In the genomic region with DNA sequence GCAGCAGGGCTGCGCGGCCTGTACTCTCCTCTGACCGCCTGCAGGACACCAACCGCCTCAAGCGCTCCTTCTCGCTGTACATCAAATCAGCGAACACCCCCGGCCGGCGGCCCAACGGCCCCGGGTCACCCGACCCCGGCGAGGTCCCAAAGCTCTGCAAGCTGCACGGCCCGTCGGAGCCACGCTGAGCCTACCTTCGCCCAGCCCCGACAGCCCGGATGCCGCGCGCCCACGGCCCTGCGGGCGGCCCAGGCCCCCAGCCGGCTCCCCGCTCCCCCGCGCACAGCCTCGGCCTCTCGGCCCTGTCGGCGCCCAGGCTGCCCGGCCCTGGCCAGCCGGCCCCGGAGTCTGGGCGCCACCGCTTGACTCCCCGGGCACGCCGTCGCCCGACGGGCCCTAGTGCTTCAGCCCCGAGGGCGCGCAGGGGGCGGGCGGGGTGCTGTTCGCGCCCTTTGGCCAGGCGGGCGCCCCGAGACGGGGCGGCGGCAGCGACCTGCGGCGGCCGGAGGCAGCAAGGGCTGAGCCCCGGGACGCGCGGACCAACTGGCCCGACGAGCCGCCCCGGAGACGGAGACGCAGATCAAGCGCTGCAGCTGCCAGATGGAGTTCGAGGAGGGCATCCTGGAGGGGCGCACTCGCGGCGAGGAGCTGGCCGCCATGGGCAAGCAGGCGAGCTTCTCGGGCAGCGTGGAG, we compare ENCODE assay signal across 23 cellular contexts.
"Had no signal": no experiment of that assay in that cellular context is flagged by ENCODE, and none has a peak within 500 bp of the region (broad histone marks: within the 10 kb centered on the region; RNA-seq: fewer than 3 reads in every experiment).

No MANE protein-coding gene starts in this region.

- H3K4me1 ChIP-seq: neural progenitor cell had no signal

- H3K9ac ChIP-seq: neural progenitor cell had no signal

- H2AFZ ChIP-seq: neural progenitor cell had no signal

- H3K27ac ChIP-seq: epithelial cell of prostate, left lung, neural progenitor cell, spleen, tibial artery, VCaP had no signal

- DNase-seq: activated CD4-positive, alpha-beta T cell treated with anti-CD3 and anti-CD28 coated beads, Interleukin-2, amount 50 U/mL, for 1 hour; activated CD4-positive, CD25-positive, alpha-beta regulatory T cell treated with anti-CD3 and anti-CD28 coated beads, Interleukin-2, amount 50 U/mL, for 72 hours; activated CD8-positive, alpha-beta T cell treated with anti-CD3 and anti-CD28 coated beads, Interleukin-2, amount 10 ng/mL, durations not matched to agents 7 days and 5 days; activated gamma-delta T cell; activated naive CD4-positive, alpha-beta T cell treated with anti-CD3 and anti-CD28 coated beads, Interleukin-2, amount 50 U/mL, for 16 hours; activated naive CD8-positive, alpha-beta T cell treated with anti-CD3 and anti-CD28 coated beads, Interleukin-2, amount 50 U/mL, for 24 hours; cortex of kidney; mammary epithelial cell; naive thymus-derived CD8-positive, alpha-beta T cell; spleen; stimulated activated CD4-positive, alpha-beta T cell treated with anti-CD3 and anti-CD28 coated beads, Interleukin-4, amount 100 ng/mL, for 1 hour; stimulated activated naive CD4-positive, alpha-beta T cell treated with Interleukin-2 at 50 U/mL for 16 hours; substantia nigra; T-cell; tibial artery had no signal

- H3K27ac Mint-ChIP-seq: activated CD8-positive, alpha-beta T cell treated with anti-CD3 and anti-CD28 coated beads, Interleukin-2, amount 10 ng/mL, durations not matched to agents 7 days and 5 days; activated naive CD8-positive, alpha-beta T cell treated with anti-CD3 and anti-CD28 coated beads, Interleukin-2, amount 50 U/mL, for 24 hours; activated T-helper 1 cell treated with anti-CD3 and anti-CD28 coated beads, Interleukin-12 subunit alpha, Interleukin-12 subunit beta, Interleukin-2, Interleukin-4 antibody, amounts not matched to agents 30 ng/mL and 10 ng/mL and 1 ng/mL, durations not matched to agents 14 hours and 24 hours and 36 hours; mesothelial cell of epicardium; neural progenitor cell had no signal

- H3K27me3 Mint-ChIP-seq: activated naive CD8-positive, alpha-beta T cell treated with anti-CD3 and anti-CD28 coated beads, Interleukin-2, amount 50 U/mL, for 24 hours; naive thymus-derived CD8-positive, alpha-beta T cell; T-cell had no signal

- H3K9me3 ChIP-seq: gastroesophageal sphincter, left lung, spleen, tibial artery had no signal

- H3K4me2 ChIP-seq: neural progenitor cell had no signal

- ATAC-seq: activated CD8-positive, alpha-beta T cell treated with anti-CD3 and anti-CD28 coated beads, Interleukin-2, amount 10 ng/mL, durations not matched to agents 7 days and 5 days; activated naive CD8-positive, alpha-beta T cell treated with anti-CD3 and anti-CD28 coated beads, Interleukin-2, amount 50 U/mL, for 24 hours; gastroesophageal sphincter; left lung; naive thymus-derived CD8-positive, alpha-beta T cell; T-cell had no signal

- H3K4me3 ChIP-seq: left lung, neural progenitor cell, tibial artery had no signal

- H3K27me3 ChIP-seq: gastroesophageal sphincter, left lung, neural progenitor cell, spleen, tibial artery had no signal

- H3K36me3 ChIP-seq: neural progenitor cell had no signal

- H3K9me3 Mint-ChIP-seq: activated naive CD8-positive, alpha-beta T cell treated with anti-CD3 and anti-CD28 coated beads, Interleukin-2, amount 50 U/mL, for 24 hours; activated T-helper 1 cell treated with anti-CD3 and anti-CD28 coated beads, Interleukin-12 subunit alpha, Interleukin-12 subunit beta, Interleukin-2, Interleukin-4 antibody, amounts not matched to agents 30 ng/mL and 10 ng/mL and 1 ng/mL, durations not matched to agents 14 hours and 24 hours and 36 hours; mesothelial cell of epicardium; naive thymus-derived CD8-positive, alpha-beta T cell; neural progenitor cell; T-cell; T-helper 2 cell treated with Interferon-gamma antibody and Interleukin-4, amounts not matched to agents 5 μg/mL and 100 μg/mL, for 36 hours had no signal
